ENCODE assay signal across 8 cellular contexts in the genomic region with DNA sequence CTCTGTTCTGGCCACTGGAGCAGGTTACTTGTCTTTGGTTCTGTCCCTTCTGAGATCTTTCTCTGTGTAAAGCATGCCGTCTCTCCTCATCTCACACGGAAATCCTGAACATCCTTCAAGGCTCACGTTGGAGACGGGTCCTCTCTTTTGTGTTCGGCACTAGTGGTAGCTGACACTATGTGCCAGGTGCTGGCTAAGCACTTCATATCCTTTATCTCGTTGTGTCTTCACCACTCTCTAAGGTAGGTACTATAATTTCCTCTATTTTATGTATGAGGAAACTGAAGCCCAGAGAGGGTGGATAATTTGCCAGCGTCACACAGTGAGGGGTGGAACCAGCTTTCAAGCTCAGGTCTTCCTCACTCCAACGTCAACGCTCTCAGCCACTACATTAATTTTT. TPM values are rescaled to one million over a fixed set of nuclear protein-coding genes. Genes with fewer than 3 reads are reported as not detected.
A peak's percentile ranks its signal among the peaks of the same experiment; 100 is the strongest.
DNase-seq lines count a peak whose midpoint lies in the region; ATAC-seq and TF ChIP-seq lines count a peak whose summit lies in the region.

No MANE protein-coding gene starts in this region.

- POLR2A ChIA-PET in OCI-LY7 (lab: Charles Lee) = interaction anchor here (0.6 to 5.0 kb wide), 11 partner anchors 9 to 372 kb away, joined by 3 to 54 read pairs (median 4); partner anchors contain the start of gene EFCAB12

- H3K4me3 ChIP-seq in OCI-LY7 (ENCODE audit: low read depth, low read length, poor library complexity, severe bottlenecking) (peak overlapping the region; percentile 88), endocrine pancreas (ENCODE audit: control insufficient read depth, insufficient read depth, low read length) (peak overlapping the region; percentile 88), rectal smooth muscle tissue (ENCODE audit: low read length) (peak overlapping the region; percentile 79)

- H3K9ac ChIP-seq in endocrine pancreas (ENCODE audit: control insufficient read depth, insufficient read depth, low read length) = peak overlapping the region; percentile 47
- peak overlapping the region; percentile 25 for H3K9ac ChIP-seq in rectal smooth muscle tissue (ENCODE audit: low read length)

- peak overlapping the region; percentile 93 for H3K4me2 ChIP-seq in OCI-LY7 (ENCODE audit: low read length)

- CTCF ChIA-PET in OCI-LY7 (lab: Charles Lee; ENCODE audit: unreplicated experiment) = interaction anchor here (1.3 kb wide), 1 partner anchor 118 kb away, joined by 3 read pairs; no protein-coding TSS in a partner anchor

- ATAC-seq in HG02798 (IDR thresholded peaks at IDR 0.05; ENCODE audit: poor library complexity, unreplicated experiment) = no peak
- no peak for ATAC-seq in HG02571 (IDR thresholded peaks at IDR 0.05; ENCODE audit: unreplicated experiment)

- H3K36me3 ChIP-seq in OCI-LY7 (ENCODE audit: insufficient read depth, low read length) (peaks cover 24% of the 10 kb centered on the region), endocrine pancreas (ENCODE audit: control insufficient read depth, insufficient read depth, low read length) (no peaks in the 10 kb centered on the region), rectal smooth muscle tissue (ENCODE audit: control insufficient read depth, insufficient read depth, low read length) (no peaks in the 10 kb centered on the region)

- H4K20me1 ChIP-seq in OCI-LY7 (ENCODE audit: insufficient read depth, low read length) = no peaks in the 10 kb centered on the region

- peak overlapping the region; percentile 84 for H3K27ac ChIP-seq in OCI-LY7 (ENCODE audit: low read depth, low read length, poor library complexity, severe bottlenecking)
- peak overlapping the region; percentile 89 for H3K27ac ChIP-seq in rectal smooth muscle tissue (ENCODE audit: low read depth, low read length)

- DNase-seq in DMS53 (lab: John Stamatoyannopoulos, UW) = peak; percentile 40
- DNase-seq in DMS53 treated with DMSO at 0.1 percent for 48 hours (lab: John Stamatoyannopoulos, UW; ENCODE audit: unreplicated experiment) = no peak
- DNase-seq in OCI-LY7 (ENCODE audit: low spot score) = peak; percentile 53
- DNase-seq in SW480 (ENCODE audit: low spot score) = no peak

- H3K27me3 ChIP-seq in endocrine pancreas (ENCODE audit: control insufficient read depth, insufficient read depth, low read length) = no peaks in the 10 kb centered on the region
- no peaks in the 10 kb centered on the region for H3K27me3 ChIP-seq in rectal smooth muscle tissue (ENCODE audit: control insufficient read depth, insufficient read depth, low read length)

- H3K4me1 ChIP-seq in OCI-LY7 (ENCODE audit: insufficient read depth, low read length, poor library complexity, severe bottlenecking) (peaks cover 41% of the 10 kb centered on the region), endocrine pancreas (ENCODE audit: control insufficient read depth, insufficient read depth, low read length) (peaks cover 43% of the 10 kb centered on the region), rectal smooth muscle tissue (ENCODE audit: control insufficient read depth, insufficient read depth, low read length) (peaks cover 8% of the 10 kb centered on the region)

- H2AFZ ChIP-seq in OCI-LY7 (ENCODE audit: low read length) = peak overlapping the region; percentile 81; the same call in 1 of the 2 replicates

- H3K79me2 ChIP-seq in OCI-LY7 (ENCODE audit: insufficient read depth, low read depth, low read length) = peaks cover 52% of the 10 kb centered on the region

- H3K9me3 ChIP-seq in OCI-LY7 (ENCODE audit: low read length) (no peaks in the 10 kb centered on the region), endocrine pancreas (ENCODE audit: control insufficient read depth, low read length) (no peaks in the 10 kb centered on the region)

- no peak for TF ChIP-seq CTCF in OCI-LY7 (conservative IDR thresholded peaks at IDR 0.05; ENCODE audit: low read length)

- no peaks in the 10 kb centered on the region for H3K9me2 ChIP-seq in OCI-LY7 (ENCODE audit: insufficient read depth, low read length)

- intact Hi-C loops in OCI-LY7 (cut with micrococcal nuclease; ENCODE audit: unreplicated experiment) = loop anchor here (2.0 to 10.0 kb wide), 3 partner anchors 138 to 454 kb away; partner anchors contain the start of gene TMCC1

- no TSS peak for BruUV-seq in OCI-LY7 (replicated peaks; lab: Mats Ljungman, UMichigan)

RNA-seq across cellular contexts. Expression of gene IFT122, which starts 1.2 kb away (rescaled TPM):
- total RNA-seq in OCI-LY7 (2014; rRNA removed; shearing (Covaris generic)) = 21.6 and 25.8 TPM in 2 replicates
- 37.0 and 48.1 TPM in 2 replicates for total RNA-seq in OCI-LY7 (2022)

RNA-seq across cellular contexts. Expression of gene MBD4, which starts 1.5 kb away (rescaled TPM):
- total RNA-seq in OCI-LY7 (2014; rRNA removed; shearing (Covaris generic)) = 42.4 and 46.3 TPM in 2 replicates
- 74.6 and 86.1 TPM in 2 replicates for total RNA-seq in OCI-LY7 (2022)

RNA-seq across cellular contexts. Expression of gene EFCAB12, which starts 12.8 kb away (rescaled TPM):
- 0.36 and 1.1 TPM in 2 replicates for total RNA-seq in OCI-LY7 (2014; rRNA removed; shearing (Covaris generic))
- 2.5 and 2.6 TPM in 2 replicates for total RNA-seq in OCI-LY7 (2022)

Comparison
In these comparisons a context has a peak if more than half of its experiments do, and no peak if none do; other contexts are left out.
1. DNase-seq: peak in DMS53 (single experiment) and OCI-LY7 (single experiment); none in DMS53 treated with DMSO at 0.1 percent for 48 hours (single experiment) and SW480 (single experiment).
2. Peak in every context shown above with its lines, with median percentiles within 50 percentile points of each other: H3K4me3 ChIP-seq.